13 cellular contexts compared by ENCODE assay signal in the genomic region with DNA sequence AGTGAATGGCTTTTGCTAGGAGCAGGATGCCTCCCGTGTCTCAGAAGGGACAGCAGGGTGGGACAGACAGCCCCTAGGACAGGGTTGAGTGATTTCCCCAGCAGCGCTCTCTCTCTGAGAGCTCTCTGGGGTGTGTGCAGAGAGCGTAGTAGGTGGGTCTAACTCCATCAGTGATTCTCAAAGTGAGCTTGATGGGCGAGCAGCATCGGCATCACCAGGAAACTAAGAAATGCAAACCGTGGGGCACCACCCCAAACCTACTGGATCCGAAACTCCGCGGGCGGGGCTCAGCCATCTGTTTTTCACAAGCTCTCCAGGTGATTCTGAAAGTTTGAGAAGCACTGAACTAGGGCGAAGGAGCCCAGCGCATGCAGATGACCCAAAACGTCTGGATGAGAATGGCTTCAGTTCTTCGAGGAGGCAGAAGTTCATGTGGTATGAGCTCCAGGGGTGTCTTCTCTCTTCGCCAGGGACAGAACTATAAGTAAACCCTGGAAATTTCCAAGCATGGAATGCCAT. TPM values are rescaled to one million over a fixed set of nuclear protein-coding genes. Genes with fewer than 3 reads are reported as not detected.
DNase-seq lines count a peak whose midpoint lies in the region; ATAC-seq and TF ChIP-seq lines count a peak whose summit lies in the region.
"Had no signal": no experiment of that assay in that cellular context is flagged by ENCODE, and none has a peak within 500 bp of the region (broad histone marks: within the 10 kb centered on the region; RNA-seq: fewer than 3 reads in every experiment).

No MANE protein-coding gene starts in this region.

- H2BK120ac ChIP-seq in mesendoderm (ENCODE audit: low read depth, low read length): peak overlapping the region; percentile 1

- H3K9ac ChIP-seq in GM23248 (no peak overlapping the region), mesendoderm (ENCODE audit: low read length) (no peak overlapping the region)

- peak overlapping the region; percentile 84 for H3K27ac ChIP-seq in ACC112 (ENCODE audit: low read depth, low read length)
- peak overlapping the region; percentile 48 for H3K27ac ChIP-seq in GM23248
- H3K27ac ChIP-seq in mesendoderm (ENCODE audit: low read depth, low read length): no peak overlapping the region
- H3K27ac ChIP-seq in substantia nigra (ENCODE audit: low read depth, low read length, poor library complexity, severe bottlenecking): no peak overlapping the region

- H3K4ac ChIP-seq in mesendoderm (ENCODE audit: low read depth, low read length): peak overlapping the region; percentile 40

- H3K23ac ChIP-seq in mesendoderm (ENCODE audit: low read length): no peak overlapping the region

- peaks cover 25% of the 10 kb centered on the region for H3F3A ChIP-seq in GM23248 (ENCODE audit: insufficient read depth)

- H3K4me1 ChIP-seq in ACC112 (ENCODE audit: control insufficient read depth, insufficient read depth, low read length, unreplicated experiment) (peaks cover 43% of the 10 kb centered on the region), GM23248 (ENCODE audit: insufficient read depth) (peaks cover 37% of the 10 kb centered on the region), mesendoderm (ENCODE audit: control insufficient read depth, low read depth, low read length) (peaks cover 19% of the 10 kb centered on the region)

- peak overlapping the region; percentile 4; the same call in 1 of the 2 replicates for H3K4me3 ChIP-seq in ACC112 (ENCODE audit: low read depth, low read length)
- H3K4me3 ChIP-seq in GM23248: no peak overlapping the region
- H3K4me3 ChIP-seq in mesendoderm (ENCODE audit: low read length): no peak overlapping the region

- H3K56ac ChIP-seq in mesendoderm (ENCODE audit: low read length): peak overlapping the region; percentile 79

- H3K27me3 ChIP-seq in ACC112 (ENCODE audit: insufficient read depth, low read length) (no peaks in the 10 kb centered on the region), GM23248 (replicated peaks; ENCODE audit: insufficient read depth) (no peaks in the 10 kb centered on the region), mesendoderm (ENCODE audit: insufficient read depth, low read length, poor library complexity) (no peaks in the 10 kb centered on the region)

- no peak overlapping the region for H4K5ac ChIP-seq in mesendoderm (ENCODE audit: low read length)

- no peaks in the 10 kb centered on the region for H3K36me3 ChIP-seq in ACC112 (ENCODE audit: insufficient read depth, low read length)
- no peaks in the 10 kb centered on the region for H3K36me3 ChIP-seq in GM23248 (ENCODE audit: low read depth)
- H3K36me3 ChIP-seq in mesendoderm (ENCODE audit: control insufficient read depth, insufficient read depth, low read length): no peaks in the 10 kb centered on the region

- H3K79me2 ChIP-seq in ACC112 (ENCODE audit: control insufficient read depth, insufficient read depth, low read length, unreplicated experiment): no peaks in the 10 kb centered on the region
- H3K79me2 ChIP-seq in GM23248 (ENCODE audit: insufficient read depth): no peaks in the 10 kb centered on the region
- H3K79me2 ChIP-seq in mesendoderm (ENCODE audit: control insufficient read depth, insufficient read depth, low read length): no peaks in the 10 kb centered on the region

- H2BK15ac ChIP-seq in mesendoderm (replicated peaks; ENCODE audit: low read depth): no peak overlapping the region

- H2AFZ ChIP-seq in ACC112 (ENCODE audit: low read length, unreplicated experiment): peak overlapping the region; percentile 34
- peak overlapping the region; percentile 11; the same call in 1 of the 2 replicates for H2AFZ ChIP-seq in GM23248

- H3K9me3 ChIP-seq in GM23248 (ENCODE audit: low read depth): no peaks in the 10 kb centered on the region

- H2AK5ac ChIP-seq in mesendoderm (ENCODE audit: low read length): peak overlapping the region; percentile 34

- H3K4me2 ChIP-seq in GM23248 (ENCODE audit: unreplicated experiment) (peak overlapping the region; percentile 19), mesendoderm (ENCODE audit: low read length) (no peak overlapping the region)

- in situ Hi-C loops in GM23248 (cut with MboI): no loop called here

- H3K9me2 ChIP-seq in GM23248 (ENCODE audit: insufficient read depth): no peaks in the 10 kb centered on the region

- H4K8ac ChIP-seq in mesendoderm (ENCODE audit: low read depth, low read length): no peak overlapping the region

- peak overlapping the region; percentile 42 for H3K18ac ChIP-seq in mesendoderm (ENCODE audit: low read length)

- 81 to 87% methylated on average over 15 of the region's 15 CpGs for WGBS in GM23248 (ENCODE audit: low coverage in 1 of 2, low lambda C conversion rate in 2 of 2, missing lambda C conversion rate in 2 of 2), 2 experiments
- no CpG with 5 or more reads among the region's 15 CpGs for WGBS in mesendoderm (ENCODE audit: extremely low coverage, insufficient coverage, low lambda C conversion rate)

- no peak for DNase-seq in GM23248
- no peak for DNase-seq in mesendoderm
- DNase-seq in NAMALWA (ENCODE audit: low spot score): no peak
- no peak for DNase-seq in substantia nigra (lab: John Stamatoyannopoulos, UW)
- no peak for DNase-seq in AG20443 (ENCODE audit: low spot score)
- DNase-seq: effector memory CD4-positive, alpha-beta T cell; GF-D8; glutamatergic neuron; NCI-H1694; stimulated activated naive CD4-positive, alpha-beta T cell treated with Interleukin-2 at 50 U/mL for 16 hours had no signal

- peak; percentile 12; the same call in 2 of the 3 replicates for ATAC-seq in SK-N-SH treated with all-trans-retinoic acid at 6 μM for 48 hours
- ATAC-seq in GM19023 (IDR thresholded peaks at IDR 0.05; ENCODE audit: unreplicated experiment): no peak

- H3K79me1 ChIP-seq in mesendoderm (ENCODE audit: low read length): no peaks in the 10 kb centered on the region

- H2BK5ac ChIP-seq in mesendoderm (ENCODE audit: low read length): peak overlapping the region; percentile 58

- no peaks in the 10 kb centered on the region for H4K20me1 ChIP-seq in GM23248 (ENCODE audit: insufficient read depth)

TF ChIP-seq in SK-N-SH treated with all-trans-retinoic acid at 6 μM for 48 hours, 23 proteins besides CTCF, POLR2A, EP300 and RAD21:
- TF ChIP-seq, protein P1, sequence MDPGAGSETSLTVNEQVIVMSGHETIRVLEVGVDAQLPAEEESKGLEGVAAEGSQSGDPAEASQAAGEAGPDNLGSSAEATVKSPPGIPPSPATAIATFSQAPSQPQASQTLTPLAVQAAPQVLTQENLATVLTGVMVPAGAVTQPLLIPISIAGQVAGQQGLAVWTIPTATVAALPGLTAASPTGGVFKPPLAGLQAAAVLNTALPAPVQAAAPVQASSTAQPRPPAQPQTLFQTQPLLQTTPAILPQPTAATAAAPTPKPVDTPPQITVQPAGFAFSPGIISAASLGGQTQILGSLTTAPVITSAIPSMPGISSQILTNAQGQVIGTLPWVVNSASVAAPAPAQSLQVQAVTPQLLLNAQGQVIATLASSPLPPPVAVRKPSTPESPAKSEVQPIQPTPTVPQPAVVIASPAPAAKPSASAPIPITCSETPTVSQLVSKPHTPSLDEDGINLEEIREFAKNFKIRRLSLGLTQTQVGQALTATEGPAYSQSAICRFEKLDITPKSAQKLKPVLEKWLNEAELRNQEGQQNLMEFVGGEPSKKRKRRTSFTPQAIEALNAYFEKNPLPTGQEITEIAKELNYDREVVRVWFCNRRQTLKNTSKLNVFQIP (CRISPR knock-in tag; IDR thresholded peaks at IDR 0.05; ENCODE audit: borderline replicate concordance, low read depth): no peak

RNA-seq across cellular contexts. Expression of a gene that starts 13.7 kb away (rescaled TPM):
- total RNA-seq in GM23248 (2014; rRNA removed; shearing (Covaris generic)): 16.8 and 18.5 TPM in 2 replicates
- polyA plus RNA-seq in GM23248 (2016; fragmentation: Nextera tagmentation; extraction: Ambion mirVana): 19.3 and 21.6 TPM in 2 replicates
- polyA plus RNA-seq in mesendoderm (2013, experiment 1 of 2): 9.9 TPM
- 11.2 TPM for polyA plus RNA-seq in mesendoderm (2013, experiment 2 of 2)

Comparison
In these comparisons a context has a peak if more than half of its experiments do, and no peak if none do; other contexts are left out.
1. H3K27ac ChIP-seq: peak in ACC112 (single experiment) and GM23248 (single experiment); none in mesendoderm (single experiment) and substantia nigra (single experiment).